10 cellular contexts compared by ENCODE assay signal in genomic region chr5:87030699-87031098, GRCh38.
"Had no signal": no experiment of that assay in that cellular context is flagged by ENCODE, and none has a peak within 500 bp of the region (broad histone marks: within the 10 kb centered on the region; RNA-seq: fewer than 3 reads in every experiment).

No MANE protein-coding gene starts in this region.

- DNase-seq: GM23248, GOT3, H7, HFFc6, KBM-7 had no signal

- H3K4me3 ChIP-seq: GM23248, HAP-1 had no signal

- H3K27ac Mint-ChIP-seq: HFFc6, IgD-negative memory B cell had no signal

- ATAC-seq: HCT116, HepG2 had no signal

- H3K4me3 Mint-ChIP-seq: HFFc6, IgD-negative memory B cell had no signal

- H3K9me3 ChIP-seq: HAP-1 had no signal

- H3K9ac ChIP-seq: GM23248 had no signal

- H3K36me3 ChIP-seq: HAP-1 had no signal

- H3K27ac ChIP-seq: GM23248, HL-60 had no signal

- H2AFZ ChIP-seq: GM23248 had no signal

- H3K9me3 Mint-ChIP-seq: HFFc6 had no signal

- H3K4me1 ChIP-seq: HAP-1 had no signal
